14 cellular contexts compared by ENCODE assay signal in the genomic region with DNA sequence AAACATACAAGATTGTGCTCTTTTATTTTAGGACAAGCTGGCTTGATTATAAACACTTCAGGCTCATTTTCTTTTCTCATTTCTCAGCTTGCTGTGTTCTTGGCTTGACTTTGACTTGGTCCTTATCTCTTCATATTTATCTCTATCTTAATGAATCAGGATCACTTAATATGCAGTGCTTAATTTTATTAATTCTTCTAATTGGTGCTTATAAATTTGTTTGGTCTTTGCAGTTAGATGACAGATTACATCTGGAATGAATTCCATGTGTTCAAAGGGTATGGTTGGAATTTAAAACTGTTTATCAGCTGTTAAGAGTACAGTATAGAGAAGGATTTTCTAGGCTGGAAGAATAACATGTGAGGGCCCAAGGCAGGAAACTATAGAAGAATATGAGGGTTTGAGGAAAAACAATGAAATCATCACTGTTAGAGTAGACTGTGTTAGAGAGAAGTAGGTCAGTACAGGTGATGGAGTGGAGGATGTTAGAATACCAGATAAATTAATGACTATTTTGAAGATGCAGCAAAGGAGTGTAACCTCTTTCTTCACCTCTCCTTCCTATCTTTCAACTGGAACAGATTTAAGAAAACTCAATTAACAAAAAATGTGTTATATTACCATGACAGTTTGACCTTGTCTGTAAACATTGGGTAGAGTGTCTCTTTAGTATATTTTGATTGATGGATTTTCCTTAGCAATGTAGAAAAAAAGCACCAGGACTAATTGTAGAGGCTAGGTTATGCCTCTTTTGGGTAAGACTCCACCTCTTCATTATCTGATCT.
A peak's percentile ranks its signal among the peaks of the same experiment; 100 is the strongest.
DNase-seq lines count a peak whose midpoint lies in the region; ATAC-seq and TF ChIP-seq lines count a peak whose summit lies in the region.
"Had no signal": no experiment of that assay in that cellular context is flagged by ENCODE, and none has a peak within 500 bp of the region (broad histone marks: within the 10 kb centered on the region; RNA-seq: fewer than 3 reads in every experiment).

No MANE protein-coding gene starts in this region.

- H3K27me3 ChIP-seq in AG04450 (ENCODE audit: control insufficient read depth, insufficient read depth, low read length), result no peaks in the 10 kb centered on the region

- no peak for ATAC-seq in activated CD4-positive, alpha-beta T cell treated with anti-CD3 and anti-CD28 coated beads for 36 hours
- ATAC-seq: activated naive CD4-positive, alpha-beta T cell treated with anti-CD3 and anti-CD28 coated beads, Interleukin-2, amount 50 U/mL, for 72 hours; psoas muscle; WTC11 had no signal

- no peak overlapping the region for H3K4me3 Mint-ChIP-seq in nephron progenitor cell
- no peak overlapping the region for H3K4me3 Mint-ChIP-seq in Calu3 (ENCODE audit: low read depth, unreplicated experiment)
- H3K4me3 Mint-ChIP-seq in activated CD4-positive, alpha-beta T cell treated with anti-CD3 and anti-CD28 coated beads for 36 hours, result no peak overlapping the region
- H3K4me3 Mint-ChIP-seq: WTC11 had no signal

- DNase-seq in AG04450 (ENCODE audit: low read depth, low spot score) (peak; percentile 11), dermis blood vessel endothelial cell (peak; percentile 20), nephron progenitor cell (no peak), A172 (ENCODE audit: low spot score) (no peak), Calu3 (no peak), GM19238 (ENCODE audit: insufficient read length, low spot score) (no peak)
- no peak for DNase-seq in activated CD4-positive, alpha-beta T cell treated with anti-CD3 and anti-CD28 coated beads for 36 hours
- DNase-seq: cerebellar nuclear complex, psoas muscle had no signal

- H3K27ac Mint-ChIP-seq in nephron progenitor cell (peak overlapping the region; percentile 25), Calu3 (ENCODE audit: unreplicated experiment) (no peak overlapping the region)
- no peak overlapping the region for H3K27ac Mint-ChIP-seq in activated CD4-positive, alpha-beta T cell treated with anti-CD3 and anti-CD28 coated beads for 36 hours
- H3K27ac Mint-ChIP-seq: activated naive CD4-positive, alpha-beta T cell treated with anti-CD3 and anti-CD28 coated beads, Interleukin-2, amount 50 U/mL, for 72 hours; WTC11 had no signal

- BruUV-seq in Calu3 (replicated peaks; lab: Mats Ljungman, UMichigan), result no TSS peak

- peaks cover 17% of the 10 kb centered on the region for H3K4me1 Mint-ChIP-seq in nephron progenitor cell
- H3K4me1 Mint-ChIP-seq in Calu3 (ENCODE audit: low read depth, unreplicated experiment), result peaks cover 6% of the 10 kb centered on the region
- peaks cover 9% of the 10 kb centered on the region for H3K4me1 Mint-ChIP-seq in activated CD4-positive, alpha-beta T cell treated with anti-CD3 and anti-CD28 coated beads for 36 hours

- intact Hi-C loops in Calu3 (cut with micrococcal nuclease; ENCODE audit: unreplicated experiment), result no loop called here
- intact Hi-C loops in activated CD4-positive, alpha-beta T cell treated with anti-CD3 and anti-CD28 coated beads for 36 hours (cut with DNase I, micrococcal nuclease), result no loop called here

- H3K9me3 ChIP-seq in AG04450 (ENCODE audit: control insufficient read depth, insufficient read depth, low read length) (no peaks in the 10 kb centered on the region), HEK293 (ENCODE audit: control insufficient read depth, insufficient read depth, low read depth, low read length) (no peaks in the 10 kb centered on the region)
- H3K9me3 ChIP-seq: HAP-1, psoas muscle had no signal

- H3K36me3 ChIP-seq in HEK293 (ENCODE audit: control insufficient read depth in 2 of 2, insufficient read depth in 1 of 2, low read length in 2 of 2), result no peaks in the 10 kb centered on the region
- H3K36me3 ChIP-seq: HAP-1 had no signal

- peaks cover 7% of the 10 kb centered on the region for H3K4me1 ChIP-seq in HEK293 (ENCODE audit: control insufficient read depth, insufficient read depth, low read length)

- H3K36me3 Mint-ChIP-seq in nephron progenitor cell (ENCODE audit: low read depth), result peaks cover 3% of the 10 kb centered on the region
- H3K36me3 Mint-ChIP-seq in Calu3 (ENCODE audit: insufficient read depth, unreplicated experiment), result no peaks in the 10 kb centered on the region
- H3K36me3 Mint-ChIP-seq in activated CD4-positive, alpha-beta T cell treated with anti-CD3 and anti-CD28 coated beads for 36 hours (ENCODE audit: low read depth), result peaks cover 5% of the 10 kb centered on the region
- H3K36me3 Mint-ChIP-seq: WTC11 had no signal

- no peak overlapping the region for H3K4me3 ChIP-seq in AG04450 (ENCODE audit: low read depth, low read length)
- H3K4me3 ChIP-seq in HEK293 (ENCODE audit: low read depth, low read length), result no peak overlapping the region
- H3K4me3 ChIP-seq: HAP-1, psoas muscle had no signal

- H3K27me3 Mint-ChIP-seq in nephron progenitor cell (ENCODE audit: low read depth, poor library complexity) (no peaks in the 10 kb centered on the region), Calu3 (ENCODE audit: unreplicated experiment) (no peaks in the 10 kb centered on the region)
- H3K27me3 Mint-ChIP-seq in activated CD4-positive, alpha-beta T cell treated with anti-CD3 and anti-CD28 coated beads for 36 hours, result no peaks in the 10 kb centered on the region

- TF ChIP-seq CTCF in AG04450 (IDR thresholded peaks at IDR 0.05; ENCODE audit: low read depth, low read length) (no peak), HEK293 (tag by site-specific recombination; IDR thresholded peaks at IDR 0.05) (no peak), nephron progenitor cell (IDR thresholded peaks at IDR 0.05) (no peak), Calu3 (IDR thresholded peaks at IDR 0.05; ENCODE audit: unreplicated experiment) (no peak)

- H3K27ac ChIP-seq in AG04450 (ENCODE audit: low read depth, low read length), result no peak overlapping the region
- no peak overlapping the region; the same call in 1 of the 2 replicates for H3K27ac ChIP-seq in HEK293 (ENCODE audit: extremely low read depth, low read depth, low read length)
- H3K27ac ChIP-seq: C4-2B had no signal

- CTCF ChIA-PET in AG04450 (lab: Charles Lee), result no interaction called here
- CTCF ChIA-PET in HEK293 (lab: Yijun Ruan, JAX), result no interaction called here
- CTCF ChIA-PET in Calu3 (lab: Charles Lee), result no interaction called here
- CTCF ChIA-PET in activated CD4-positive, alpha-beta T cell treated with anti-CD3 and anti-CD28 coated beads for 36 hours (lab: Charles Lee), result no interaction called here

- POLR2A ChIA-PET in AG04450 (lab: Yijun Ruan, JAX) (no interaction called here), HEK293 (lab: Yijun Ruan, JAX) (no interaction called here)
- POLR2A ChIA-PET in activated CD4-positive, alpha-beta T cell treated with anti-CD3 and anti-CD28 coated beads for 36 hours (lab: Charles Lee), result no interaction called here

- peaks cover 2% of the 10 kb centered on the region for H3K9me3 Mint-ChIP-seq in nephron progenitor cell
- no peaks in the 10 kb centered on the region for H3K9me3 Mint-ChIP-seq in Calu3 (ENCODE audit: low read depth, unreplicated experiment)
- peaks cover 2% of the 10 kb centered on the region for H3K9me3 Mint-ChIP-seq in activated CD4-positive, alpha-beta T cell treated with anti-CD3 and anti-CD28 coated beads for 36 hours (ENCODE audit: low read depth)
- H3K9me3 Mint-ChIP-seq: activated naive CD4-positive, alpha-beta T cell treated with anti-CD3 and anti-CD28 coated beads, Interleukin-2, amount 50 U/mL, for 72 hours; WTC11 had no signal

TF ChIP-seq in HEK293, 187 proteins besides CTCF, POLR2A, EP300 and RAD21:
- 0 out of 2 replicates have a peak, but pooled peaks have one; percentile 8 for TF ChIP-seq FEZF1 (tag by site-specific recombination; IDR thresholded peaks at IDR 0.05)
- no peak for TF ChIP-seq ZNF354C (tag by site-specific recombination; IDR thresholded peaks at IDR 0.05; ENCODE audit: borderline replicate concordance, low read depth)
- no peak for TF ChIP-seq ZNF560 (tag by site-specific recombination; IDR thresholded peaks at IDR 0.05; ENCODE audit: borderline replicate concordance)
- TF ChIP-seq REPIN1 (tag by site-specific recombination; IDR thresholded peaks at IDR 0.05; ENCODE audit: low read depth), result no peak
- TF ChIP-seq, protein P1, sequence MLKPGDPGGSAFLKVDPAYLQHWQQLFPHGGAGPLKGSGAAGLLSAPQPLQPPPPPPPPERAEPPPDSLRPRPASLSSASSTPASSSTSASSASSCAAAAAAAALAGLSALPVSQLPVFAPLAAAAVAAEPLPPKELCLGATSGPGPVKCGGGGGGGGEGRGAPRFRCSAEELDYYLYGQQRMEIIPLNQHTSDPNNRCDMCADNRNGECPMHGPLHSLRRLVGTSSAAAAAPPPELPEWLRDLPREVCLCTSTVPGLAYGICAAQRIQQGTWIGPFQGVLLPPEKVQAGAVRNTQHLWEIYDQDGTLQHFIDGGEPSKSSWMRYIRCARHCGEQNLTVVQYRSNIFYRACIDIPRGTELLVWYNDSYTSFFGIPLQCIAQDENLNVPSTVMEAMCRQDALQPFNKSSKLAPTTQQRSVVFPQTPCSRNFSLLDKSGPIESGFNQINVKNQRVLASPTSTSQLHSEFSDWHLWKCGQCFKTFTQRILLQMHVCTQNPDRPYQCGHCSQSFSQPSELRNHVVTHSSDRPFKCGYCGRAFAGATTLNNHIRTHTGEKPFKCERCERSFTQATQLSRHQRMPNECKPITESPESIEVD (tag by site-specific recombination; IDR thresholded peaks at IDR 0.05), result peak; percentile 58; the same call in 1 of the 2 replicates
- no peak for TF ChIP-seq ZFHX2 (tag by site-specific recombination; conservative IDR thresholded peaks at IDR 0.05)
- no peak for TF ChIP-seq ZBTB21 (tag by site-specific recombination; IDR thresholded peaks at IDR 0.05)
TF ChIP-seq in HEK293: peak in this region for 2.

Comparison
In these comparisons a context has a peak if more than half of its experiments do, and no peak if none do; other contexts are left out.
1. DNase-seq: peak in AG04450 (single experiment) and dermis blood vessel endothelial cell (single experiment); none in nephron progenitor cell (single experiment), A172 (single experiment), Calu3 (single experiment), activated CD4-positive, alpha-beta T cell treated with anti-CD3 and anti-CD28 coated beads for 36 hours (single experiment) and GM19238 (single experiment).